In the genomic region with DNA sequence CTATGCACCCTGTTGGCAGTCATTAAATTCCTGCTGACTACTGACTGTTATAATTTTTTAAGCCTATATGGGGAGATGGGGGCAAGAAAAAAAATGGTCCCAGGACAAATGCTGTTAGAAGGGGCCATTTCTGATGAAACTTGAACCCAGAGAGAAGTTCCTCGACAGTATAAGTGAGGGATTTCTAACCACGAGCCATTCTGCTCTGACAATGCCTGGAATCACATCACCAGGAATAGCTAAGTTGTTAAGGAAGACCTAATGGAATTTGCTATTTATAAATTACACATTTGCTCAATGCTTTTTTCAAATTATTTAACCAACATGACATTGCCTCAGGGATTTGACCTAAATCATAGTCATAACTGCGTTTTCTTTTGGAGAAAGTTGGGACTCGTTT, we compare ENCODE assay signal across 30 cellular contexts. TPM values are rescaled to one million over a fixed set of nuclear protein-coding genes. Genes with fewer than 3 reads are reported as not detected.
"Had no signal": no experiment of that assay in that cellular context is flagged by ENCODE, and none has a peak within 500 bp of the region (broad histone marks: within the 10 kb centered on the region; RNA-seq: fewer than 3 reads in every experiment).

No MANE protein-coding gene starts in this region.

- H3K36me3 ChIP-seq: neural progenitor cell, pancreas, right lobe of liver, sigmoid colon, spleen, stomach, thoracic aorta, thyroid gland, tibial nerve, upper lobe of left lung, vagina had no signal

- H3K9me3 ChIP-seq: pancreas, psoas muscle, right lobe of liver, sigmoid colon, spleen, stomach, thoracic aorta, thyroid gland, tibial nerve, upper lobe of left lung, vagina had no signal

- H3K4me2 ChIP-seq: neural progenitor cell, smooth muscle cell had no signal

- H3K27ac ChIP-seq: neural progenitor cell, pancreas, psoas muscle, right lobe of liver, sigmoid colon, skin epidermis, spleen, stomach, thoracic aorta, thyroid gland, tibial nerve, upper lobe of left lung, vagina had no signal

- H3K4me3 ChIP-seq: neural progenitor cell, pancreas, psoas muscle, right lobe of liver, sigmoid colon, skin epidermis, smooth muscle cell, spleen, stomach, thoracic aorta, thyroid gland, tibial nerve, upper lobe of left lung, vagina had no signal

- H3K4me1 ChIP-seq: neural progenitor cell, pancreas, psoas muscle, sigmoid colon, spleen, stomach, thyroid gland, tibial nerve, upper lobe of left lung, vagina had no signal

- H3K9ac ChIP-seq: neural progenitor cell had no signal

- H2AFZ ChIP-seq: neural progenitor cell had no signal

- H3K27me3 ChIP-seq: neural progenitor cell, right lobe of liver, sigmoid colon, thyroid gland, tibial nerve, upper lobe of left lung, vagina had no signal

- DNase-seq: naive thymus-derived CD4-positive, alpha-beta T cell; natural killer cell; occipital lobe; pancreas; psoas muscle; right cardiac atrium; right lobe of liver; sigmoid colon; spleen; stimulated activated CD4-positive, alpha-beta T cell treated with anti-CD3 and anti-CD28 coated beads, Interleukin-12 subunit alpha, Interleukin-12 subunit beta, amount 100 ng/mL, for 4 hours; stimulated activated CD4-positive, alpha-beta T cell treated with anti-CD3 and anti-CD28 coated beads, Interleukin-1b, Interleukin-23, amount 100 ng/mL, for 48 hours; stimulated activated CD4-positive, alpha-beta T cell treated with anti-CD3 and anti-CD28 coated beads, Interleukin-4, amount 100 ng/mL, for 1 hour; stimulated activated CD4-positive, alpha-beta T cell treated with anti-CD3 and anti-CD28 coated beads, Interleukin-4, amount 100 ng/mL, for 4 hours; stimulated activated CD8-positive, alpha-beta memory T cell treated with anti-CD3 and anti-CD28 coated beads, Interleukin-4, amount 100 ng/mL, for 48 hours; stimulated activated naive B cell treated with anti-CD40 and anti-IgM and Interleukin-4, amounts not matched to agents 10 μg/mL and 1 μg/mL and 100 μg/mL, for 72 hours; stimulated activated naive CD4-positive, alpha-beta T cell treated with Interleukin-2 at 50 U/mL for 16 hours; stomach; thyroid gland; trophoblast cell; upper lobe of left lung had no signal

RNA-seq across cellular contexts. Expression of a gene that starts 55.2 kb away (rescaled TPM):
- total RNA-seq: naive thymus-derived CD4-positive, alpha-beta T cell; natural killer cell; osteocyte; progenitor cell of endocrine pancreas; sigmoid colon; smooth muscle cell; spleen; stomach; subcutaneous adipose tissue; thoracic aorta; thyroid gland; ureter; vagina had no signal
- polyA plus RNA-seq: naive thymus-derived CD4-positive, alpha-beta T cell; smooth muscle cell; spleen; stomach had no signal
